Comparison of ENCODE assay signal across 16 cellular contexts in genomic region chr1:60915441-60915840, GRCh38.
DNase-seq lines count a peak whose midpoint lies in the region; ATAC-seq and TF ChIP-seq lines count a peak whose summit lies in the region.
"Had no signal": no experiment of that assay in that cellular context is flagged by ENCODE, and none has a peak within 500 bp of the region (broad histone marks: within the 10 kb centered on the region; RNA-seq: fewer than 3 reads in every experiment).

No MANE protein-coding gene starts in this region.

- DNase-seq in heart left ventricle (no peak), right atrium auricular region (ENCODE audit: low spot score) (no peak), NCI-H82 treated with DMSO at 0.1 percent for 48 hours (lab: John Stamatoyannopoulos, UW; ENCODE audit: unreplicated experiment) (peak; percentile 71), left colon (no peak), foreskin keratinocyte (no peak)
- DNase-seq: Caco-2; CD4-positive, CD25-positive, alpha-beta regulatory T cell; CD8-positive, alpha-beta T cell; DMS153; DND-41; H7; HCEC 1CT had no signal

- H3K36me3 ChIP-seq in heart left ventricle: no peaks in the 10 kb centered on the region
- no peaks in the 10 kb centered on the region for H3K36me3 ChIP-seq in right atrium auricular region
- H3K36me3 ChIP-seq: BLaER1 had no signal

- H3K4me1 ChIP-seq in heart left ventricle (peaks cover 0 to 19% (median 8%) of the 10 kb centered on the region in 12 donors), right atrium auricular region (peaks cover 0 to 16% of the 10 kb centered on the region in 2 donors), foreskin keratinocyte (no peaks in the 10 kb centered on the region)
- H3K4me1 ChIP-seq: Caco-2 had no signal

- ATAC-seq in heart left ventricle: no peak
- peak; percentile 82 for ATAC-seq in left colon
- ATAC-seq in HG03045 (IDR thresholded peaks at IDR 0.05; ENCODE audit: unreplicated experiment): no peak
- no peak for ATAC-seq in foreskin keratinocyte
- ATAC-seq: CD8-positive, alpha-beta T cell had no signal

- TF ChIP-seq CTCF in heart left ventricle (IDR thresholded peaks at IDR 0.05): no peak
- TF ChIP-seq CTCF in right atrium auricular region (IDR thresholded peaks at IDR 0.05): no peak
- TF ChIP-seq CTCF in foreskin keratinocyte (conservative IDR thresholded peaks at IDR 0.05): no peak

- H3K27me3 ChIP-seq in heart left ventricle (no peaks in the 10 kb centered on the region), right atrium auricular region (no peaks in the 10 kb centered on the region), foreskin keratinocyte (peaks cover 2% of the 10 kb centered on the region)
- H3K27me3 ChIP-seq: BLaER1 had no signal

- 90 to 96% (median 93%) methylated on average over 6 of the region's 6 CpGs for WGBS in heart left ventricle, 4 donors

- H3K4me3 ChIP-seq in heart left ventricle (no peak overlapping the region), right atrium auricular region (no peak overlapping the region)
- H3K4me3 ChIP-seq: BLaER1 had no signal

- intact Hi-C loops in heart left ventricle (cut with DNase I) (no loop called here), left colon (cut with DNase I, micrococcal nuclease) (no loop called here)

- H3K27ac ChIP-seq in heart left ventricle: peak overlapping the region in 7 of 12 donors; percentile 6 to 61 (median 49)
- H3K27ac ChIP-seq in right atrium auricular region: peak overlapping the region in 1 of 2 donors; percentile 30
- no peak overlapping the region for H3K27ac ChIP-seq in foreskin keratinocyte
- H3K27ac ChIP-seq: 22Rv1, BLaER1, C4-2B had no signal

- H3K9me3 ChIP-seq in heart left ventricle (no peaks in the 10 kb centered on the region), right atrium auricular region (no peaks in the 10 kb centered on the region)
- H3K9me3 ChIP-seq: Caco-2 had no signal

- no peak for TF ChIP-seq POLR2A in heart left ventricle (IDR thresholded peaks at IDR 0.05)
